Comparison of ENCODE assay signal across 1 cellular context in the genomic region with DNA sequence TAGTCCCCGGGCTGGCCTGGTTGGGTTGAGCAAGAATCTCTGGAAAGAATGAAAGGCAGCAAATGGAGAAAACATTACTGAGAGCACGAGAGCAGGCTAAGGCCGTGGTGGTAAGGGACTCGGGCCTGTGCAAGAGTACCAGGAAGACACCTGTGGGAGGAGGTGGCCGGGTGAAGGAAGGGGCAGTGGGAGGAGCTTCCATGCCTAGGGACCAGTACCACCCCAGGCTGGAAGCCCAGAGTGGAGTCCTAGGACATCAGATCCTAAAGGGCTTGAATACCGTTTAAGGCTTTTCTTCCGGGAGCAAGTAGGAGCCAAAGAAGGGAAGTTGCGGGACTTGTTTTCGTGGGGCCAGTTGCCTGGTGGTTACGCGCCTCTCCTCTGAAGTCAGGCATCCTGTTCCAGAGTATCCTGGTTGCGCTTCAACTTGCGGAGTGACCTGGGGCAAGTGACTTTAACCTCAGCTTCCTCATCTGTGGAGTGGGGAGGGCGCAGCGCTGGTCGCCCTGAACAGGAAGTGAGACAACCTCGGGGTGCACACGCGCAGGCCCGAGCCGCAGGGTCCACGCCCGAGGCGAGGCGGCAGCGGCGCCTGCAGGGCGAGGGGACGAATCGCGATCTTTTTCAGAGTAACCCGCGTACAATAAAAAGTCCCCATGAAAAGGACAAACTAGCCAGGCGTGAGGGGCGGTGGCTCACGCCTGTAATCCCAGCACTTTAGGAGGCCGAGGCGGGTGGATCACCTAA.
A peak's percentile ranks its signal among the peaks of the same experiment; 100 is the strongest.
TF ChIP-seq lines count a peak whose summit lies in the region.

No MANE protein-coding gene starts in this region.

TF ChIP-seq in HepG2, 621 proteins besides CTCF, POLR2A, EP300 and RAD21 (continued from another document and continues in another):
- TF ChIP-seq ZNF83 (CRISPR knock-in tag; IDR thresholded peaks at IDR 0.05; ENCODE audit: borderline replicate concordance) (no peak), U2AF2 (IDR thresholded peaks at IDR 0.05; ENCODE audit: low read depth, low read length) (no peak), ELF3 (CRISPR knock-in tag; IDR thresholded peaks at IDR 0.05) (peak; percentile 99), XRCC5 (optimal IDR thresholded peaks at IDR 0.05; ENCODE audit: low read length) (peak; percentile 93), FOXA1 (IDR thresholded peaks at IDR 0.05) (no peak), FOXA1 (CRISPR knock-in tag; IDR thresholded peaks at IDR 0.05) (peak; percentile 62), KAT7 (CRISPR knock-in tag; IDR thresholded peaks at IDR 0.05; ENCODE audit: borderline replicate concordance) (no peak; the same call in 1 of the 2 replicates), ATM (IDR thresholded peaks at IDR 0.05; ENCODE audit: borderline replicate concordance) (no peak), ZNF24 (IDR thresholded peaks at IDR 0.05) (no peak), TFDP2 (CRISPR knock-in tag; IDR thresholded peaks at IDR 0.05) (peak; percentile 85), BRCA1 (CRISPR knock-in tag; IDR thresholded peaks at IDR 0.05) (no peak), ZNF672 (CRISPR knock-in tag; IDR thresholded peaks at IDR 0.05) (no peak), ZNF17 (CRISPR knock-in tag; IDR thresholded peaks at IDR 0.05) (peak; percentile 69), JUN (CRISPR knock-in tag; IDR thresholded peaks at IDR 0.05) (peak; percentile 84; the same call in 1 of the 2 replicates), ZSCAN21 (CRISPR knock-in tag; IDR thresholded peaks at IDR 0.05; ENCODE audit: borderline replicate concordance) (no peak), MLLT10 (CRISPR knock-in tag; IDR thresholded peaks at IDR 0.05) (no peak), HNRNPUL1 (IDR thresholded peaks at IDR 0.05; ENCODE audit: low read depth, low read length) (no peak), ZBTB7A (CRISPR knock-in tag; IDR thresholded peaks at IDR 0.05) (peak; percentile 36), ZNF678 (CRISPR knock-in tag; IDR thresholded peaks at IDR 0.05) (0 out of 2 replicates have a peak, but pooled peaks have one; percentile 54), UBTF (CRISPR knock-in tag; IDR thresholded peaks at IDR 0.05) (peak; percentile 72), ZNF792 (CRISPR knock-in tag; IDR thresholded peaks at IDR 0.05) (peak; percentile 90), SETDB1 (CRISPR knock-in tag; IDR thresholded peaks at IDR 0.05; ENCODE audit: borderline replicate concordance) (no peak), RCOR2 (CRISPR knock-in tag; IDR thresholded peaks at IDR 0.05) (0 out of 2 replicates have a peak, but pooled peaks have one; percentile 37), ZNF660 (CRISPR knock-in tag; IDR thresholded peaks at IDR 0.05; ENCODE audit: borderline replicate concordance, low read depth) (no peak), HOXA3 (CRISPR knock-in tag; IDR thresholded peaks at IDR 0.05) (peak; percentile 91), SIX1 (CRISPR knock-in tag; IDR thresholded peaks at IDR 0.05; ENCODE audit: borderline replicate concordance) (no peak), ZNF225 (CRISPR knock-in tag; IDR thresholded peaks at IDR 0.05) (peak; percentile 42; the same call in 1 of the 2 replicates), ZBTB33 (CRISPR knock-in tag; IDR thresholded peaks at IDR 0.05) (no peak; the same call in none of the 2 replicates), ZNF354B (CRISPR knock-in tag; IDR thresholded peaks at IDR 0.05) (no peak; the same call in 1 of the 2 replicates), ZNF510 (CRISPR knock-in tag; IDR thresholded peaks at IDR 0.05; ENCODE audit: low read depth) (peak; percentile 71; the same call in 1 of the 2 replicates), USF2 (IDR thresholded peaks at IDR 0.05; ENCODE audit: low read depth, low read length) (no peak), USF2 (CRISPR knock-in tag; IDR thresholded peaks at IDR 0.05; ENCODE audit: borderline replicate concordance) (no peak; the same call in 1 of the 2 replicates), ZNF749 (CRISPR knock-in tag; IDR thresholded peaks at IDR 0.05; ENCODE audit: borderline replicate concordance) (no peak), IRF2 (CRISPR knock-in tag; IDR thresholded peaks at IDR 0.05) (peak; percentile 56)
- TF ChIP-seq, protein P1, sequence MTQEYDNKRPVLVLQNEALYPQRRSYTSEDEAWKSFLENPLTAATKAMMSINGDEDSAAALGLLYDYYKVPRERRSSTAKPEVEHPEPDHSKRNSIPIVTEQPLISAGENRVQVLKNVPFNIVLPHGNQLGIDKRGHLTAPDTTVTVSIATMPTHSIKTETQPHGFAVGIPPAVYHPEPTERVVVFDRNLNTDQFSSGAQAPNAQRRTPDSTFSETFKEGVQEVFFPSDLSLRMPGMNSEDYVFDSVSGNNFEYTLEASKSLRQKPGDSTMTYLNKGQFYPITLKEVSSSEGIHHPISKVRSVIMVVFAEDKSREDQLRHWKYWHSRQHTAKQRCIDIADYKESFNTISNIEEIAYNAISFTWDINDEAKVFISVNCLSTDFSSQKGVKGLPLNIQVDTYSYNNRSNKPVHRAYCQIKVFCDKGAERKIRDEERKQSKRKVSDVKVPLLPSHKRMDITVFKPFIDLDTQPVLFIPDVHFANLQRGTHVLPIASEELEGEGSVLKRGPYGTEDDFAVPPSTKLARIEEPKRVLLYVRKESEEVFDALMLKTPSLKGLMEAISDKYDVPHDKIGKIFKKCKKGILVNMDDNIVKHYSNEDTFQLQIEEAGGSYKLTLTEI (CRISPR knock-in tag; conservative IDR thresholded peaks at IDR 0.05), result no peak
- TF ChIP-seq, protein P2, sequence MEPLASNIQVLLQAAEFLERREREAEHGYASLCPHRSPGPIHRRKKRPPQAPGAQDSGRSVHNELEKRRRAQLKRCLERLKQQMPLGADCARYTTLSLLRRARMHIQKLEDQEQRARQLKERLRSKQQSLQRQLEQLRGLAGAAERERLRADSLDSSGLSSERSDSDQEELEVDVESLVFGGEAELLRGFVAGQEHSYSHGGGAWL (CRISPR knock-in tag; IDR thresholded peaks at IDR 0.05), result peak; percentile 19
- TF ChIP-seq, protein P3, sequence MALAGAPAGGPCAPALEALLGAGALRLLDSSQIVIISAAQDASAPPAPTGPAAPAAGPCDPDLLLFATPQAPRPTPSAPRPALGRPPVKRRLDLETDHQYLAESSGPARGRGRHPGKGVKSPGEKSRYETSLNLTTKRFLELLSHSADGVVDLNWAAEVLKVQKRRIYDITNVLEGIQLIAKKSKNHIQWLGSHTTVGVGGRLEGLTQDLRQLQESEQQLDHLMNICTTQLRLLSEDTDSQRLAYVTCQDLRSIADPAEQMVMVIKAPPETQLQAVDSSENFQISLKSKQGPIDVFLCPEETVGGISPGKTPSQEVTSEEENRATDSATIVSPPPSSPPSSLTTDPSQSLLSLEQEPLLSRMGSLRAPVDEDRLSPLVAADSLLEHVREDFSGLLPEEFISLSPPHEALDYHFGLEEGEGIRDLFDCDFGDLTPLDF (CRISPR knock-in tag; IDR thresholded peaks at IDR 0.05), result no peak
- TF ChIP-seq, protein P4, sequence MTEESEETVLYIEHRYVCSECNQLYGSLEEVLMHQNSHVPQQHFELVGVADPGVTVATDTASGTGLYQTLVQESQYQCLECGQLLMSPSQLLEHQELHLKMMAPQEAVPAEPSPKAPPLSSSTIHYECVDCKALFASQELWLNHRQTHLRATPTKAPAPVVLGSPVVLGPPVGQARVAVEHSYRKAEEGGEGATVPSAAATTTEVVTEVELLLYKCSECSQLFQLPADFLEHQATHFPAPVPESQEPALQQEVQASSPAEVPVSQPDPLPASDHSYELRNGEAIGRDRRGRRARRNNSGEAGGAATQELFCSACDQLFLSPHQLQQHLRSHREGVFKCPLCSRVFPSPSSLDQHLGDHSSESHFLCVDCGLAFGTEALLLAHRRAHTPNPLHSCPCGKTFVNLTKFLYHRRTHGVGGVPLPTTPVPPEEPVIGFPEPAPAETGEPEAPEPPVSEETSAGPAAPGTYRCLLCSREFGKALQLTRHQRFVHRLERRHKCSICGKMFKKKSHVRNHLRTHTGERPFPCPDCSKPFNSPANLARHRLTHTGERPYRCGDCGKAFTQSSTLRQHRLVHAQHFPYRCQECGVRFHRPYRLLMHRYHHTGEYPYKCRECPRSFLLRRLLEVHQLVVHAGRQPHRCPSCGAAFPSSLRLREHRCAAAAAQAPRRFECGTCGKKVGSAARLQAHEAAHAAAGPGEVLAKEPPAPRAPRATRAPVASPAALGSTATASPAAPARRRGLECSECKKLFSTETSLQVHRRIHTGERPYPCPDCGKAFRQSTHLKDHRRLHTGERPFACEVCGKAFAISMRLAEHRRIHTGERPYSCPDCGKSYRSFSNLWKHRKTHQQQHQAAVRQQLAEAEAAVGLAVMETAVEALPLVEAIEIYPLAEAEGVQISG (CRISPR knock-in tag; IDR thresholded peaks at IDR 0.05), result peak; percentile 93
- TF ChIP-seq, protein P5, sequence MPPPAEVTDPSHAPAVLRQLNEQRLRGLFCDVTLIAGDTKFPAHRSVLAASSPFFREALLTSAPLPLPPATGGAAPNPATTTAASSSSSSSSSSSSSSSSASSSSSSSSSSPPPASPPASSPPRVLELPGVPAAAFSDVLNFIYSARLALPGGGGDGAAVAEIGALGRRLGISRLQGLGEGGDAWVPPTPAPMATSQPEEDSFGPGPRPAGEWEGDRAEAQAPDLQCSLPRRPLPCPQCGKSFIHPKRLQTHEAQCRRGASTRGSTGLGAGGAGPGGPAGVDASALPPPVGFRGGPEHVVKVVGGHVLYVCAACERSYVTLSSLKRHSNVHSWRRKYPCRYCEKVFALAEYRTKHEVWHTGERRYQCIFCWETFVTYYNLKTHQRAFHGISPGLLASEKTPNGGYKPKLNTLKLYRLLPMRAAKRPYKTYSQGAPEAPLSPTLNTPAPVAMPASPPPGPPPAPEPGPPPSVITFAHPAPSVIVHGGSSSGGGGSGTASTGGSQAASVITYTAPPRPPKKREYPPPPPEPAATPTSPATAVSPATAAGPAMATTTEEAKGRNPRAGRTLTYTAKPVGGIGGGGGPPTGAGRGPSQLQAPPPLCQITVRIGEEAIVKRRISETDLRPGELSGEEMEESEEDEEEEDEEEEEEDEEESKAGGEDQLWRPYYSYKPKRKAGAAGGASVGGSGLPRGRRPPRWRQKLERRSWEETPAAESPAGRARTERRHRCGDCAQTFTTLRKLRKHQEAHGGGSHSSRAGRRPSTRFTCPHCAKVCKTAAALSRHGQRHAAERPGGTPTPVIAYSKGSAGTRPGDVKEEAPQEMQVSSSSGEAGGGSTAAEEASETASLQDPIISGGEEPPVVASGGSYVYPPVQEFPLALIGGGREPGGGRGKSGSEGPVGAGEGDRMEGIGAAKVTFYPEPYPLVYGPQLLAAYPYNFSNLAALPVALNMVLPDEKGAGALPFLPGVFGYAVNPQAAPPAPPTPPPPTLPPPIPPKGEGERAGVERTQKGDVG (CRISPR knock-in tag; IDR thresholded peaks at IDR 0.05; ENCODE audit: borderline replicate concordance), result no peak
- TF ChIP-seq, protein P6, sequence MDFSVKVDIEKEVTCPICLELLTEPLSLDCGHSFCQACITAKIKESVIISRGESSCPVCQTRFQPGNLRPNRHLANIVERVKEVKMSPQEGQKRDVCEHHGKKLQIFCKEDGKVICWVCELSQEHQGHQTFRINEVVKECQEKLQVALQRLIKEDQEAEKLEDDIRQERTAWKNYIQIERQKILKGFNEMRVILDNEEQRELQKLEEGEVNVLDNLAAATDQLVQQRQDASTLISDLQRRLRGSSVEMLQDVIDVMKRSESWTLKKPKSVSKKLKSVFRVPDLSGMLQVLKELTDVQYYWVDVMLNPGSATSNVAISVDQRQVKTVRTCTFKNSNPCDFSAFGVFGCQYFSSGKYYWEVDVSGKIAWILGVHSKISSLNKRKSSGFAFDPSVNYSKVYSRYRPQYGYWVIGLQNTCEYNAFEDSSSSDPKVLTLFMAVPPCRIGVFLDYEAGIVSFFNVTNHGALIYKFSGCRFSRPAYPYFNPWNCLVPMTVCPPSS (IDR thresholded peaks at IDR 0.05), result no peak
